Comparison of ENCODE assay signal across 23 cellular contexts in genomic region chr9:15982182-15982581, GRCh38.
DNase-seq lines count a peak whose midpoint lies in the region; ATAC-seq and TF ChIP-seq lines count a peak whose summit lies in the region.
"Had no signal": no experiment of that assay in that cellular context is flagged by ENCODE, and none has a peak within 500 bp of the region (broad histone marks: within the 10 kb centered on the region; RNA-seq: fewer than 3 reads in every experiment).

No MANE protein-coding gene starts in this region.

- no peak for TF ChIP-seq POLR2A in tibial nerve (IDR thresholded peaks at IDR 0.05)

- H4K5ac ChIP-seq in mesendoderm (ENCODE audit: low read length): no peak overlapping the region

- WGBS in mesendoderm (ENCODE audit: extremely low coverage, insufficient coverage, low lambda C conversion rate): no CpG with 5 or more reads among the region's 5 CpGs
- 42 to 48% methylated on average over 5 of the region's 5 CpGs for WGBS in tibial nerve, 2 donors

- no peak overlapping the region for H3K56ac ChIP-seq in mesendoderm (ENCODE audit: low read length)

- TF ChIP-seq CTCF in choroid plexus epithelial cell (conservative IDR thresholded peaks at IDR 0.05; ENCODE audit: low read depth, low read length): no peak
- no peak for TF ChIP-seq CTCF in tibial nerve (IDR thresholded peaks at IDR 0.05)

- H3K27ac ChIP-seq in mesendoderm (ENCODE audit: low read depth, low read length): no peak overlapping the region
- H3K27ac ChIP-seq in tibial nerve: no peak overlapping the region
- H3K27ac ChIP-seq: KMS-11 had no signal

- H3K36me3 ChIP-seq in mesendoderm (ENCODE audit: control insufficient read depth, insufficient read depth, low read length): no peaks in the 10 kb centered on the region
- no peaks in the 10 kb centered on the region for H3K36me3 ChIP-seq in tibial nerve
- H3K36me3 ChIP-seq: HAP-1 had no signal

- no peak overlapping the region for H3K18ac ChIP-seq in mesendoderm (ENCODE audit: low read length)

- H3K9ac ChIP-seq in mesendoderm (ENCODE audit: low read length): no peak overlapping the region
- H3K9ac ChIP-seq: KMS-11 had no signal

- H3K4ac ChIP-seq in mesendoderm (ENCODE audit: low read depth, low read length): no peak overlapping the region

- peak; percentile 27 for DNase-seq in ELF-1 (ENCODE audit: low read depth, low spot score)
- peak; percentile 41 for DNase-seq in M059J (ENCODE audit: low read depth)
- DNase-seq in choroid plexus epithelial cell (ENCODE audit: low read depth): peak; percentile 73
- peak; percentile 39 for DNase-seq in mesendoderm
- DNase-seq in tibial nerve (ENCODE audit: low spot score in 2 of 2): no peak
- DNase-seq in hypothalamus (lab: John Stamatoyannopoulos, UW): no peak
- no peak for DNase-seq in Right ventricle myocardium inferior (ENCODE audit: missing footprints)
- DNase-seq: C1 segment of cervical spinal cord; Caco-2; CD8-positive, alpha-beta T cell; EL; GF-D8; NCI-H1048; NCI-H2029; NCI-H345; NCI-H510A treated with DMSO at 0.1 percent for 48 hours; NCI-H774; T-helper 17 cell had no signal

- TF ChIP-seq EP300 in tibial nerve (IDR thresholded peaks at IDR 0.05): no peak

- intact Hi-C loops in Right ventricle myocardium inferior (cut with DNase I): no loop called here

- no peaks in the 10 kb centered on the region for H3K79me1 ChIP-seq in mesendoderm (ENCODE audit: low read length)

- no peaks in the 10 kb centered on the region for H3K79me2 ChIP-seq in mesendoderm (ENCODE audit: control insufficient read depth, insufficient read depth, low read length)

- H3K4me3 ChIP-seq in choroid plexus epithelial cell (ENCODE audit: low read depth, low read length): no peak overlapping the region
- no peak overlapping the region for H3K4me3 ChIP-seq in mesendoderm (ENCODE audit: low read length)
- H3K4me3 ChIP-seq in tibial nerve: no peak overlapping the region
- H3K4me3 ChIP-seq: GM23338, HAP-1 had no signal

- H4K8ac ChIP-seq in mesendoderm (ENCODE audit: low read depth, low read length): no peak overlapping the region

- ATAC-seq in Right ventricle myocardium inferior: no peak
- ATAC-seq: CD8-positive, alpha-beta T cell; GM23338; Panc1; SK-N-SH treated with all-trans-retinoic acid at 6 μM for 48 hours; T-helper 17 cell had no signal

- H3K9me3 ChIP-seq in tibial nerve: no peaks in the 10 kb centered on the region
- H3K9me3 ChIP-seq: Caco-2, HAP-1 had no signal

- H3K27me3 ChIP-seq in mesendoderm (ENCODE audit: insufficient read depth, low read length, poor library complexity) (no peaks in the 10 kb centered on the region), tibial nerve (no peaks in the 10 kb centered on the region)

- no peaks in the 10 kb centered on the region for H3K4me1 ChIP-seq in mesendoderm (ENCODE audit: control insufficient read depth, low read depth, low read length)
- H3K4me1 ChIP-seq in tibial nerve: no peaks in the 10 kb centered on the region
- H3K4me1 ChIP-seq: Caco-2, HAP-1 had no signal

- no peak overlapping the region for H2AK5ac ChIP-seq in mesendoderm (ENCODE audit: low read length)

- H2BK5ac ChIP-seq in mesendoderm (ENCODE audit: low read length): no peak overlapping the region

- no peak overlapping the region for H3K4me2 ChIP-seq in mesendoderm (ENCODE audit: low read length)
- H3K4me2 ChIP-seq: GM23338, KMS-11 had no signal

- H2BK120ac ChIP-seq in mesendoderm (ENCODE audit: low read depth, low read length): no peak overlapping the region

- no peak overlapping the region for H3K23ac ChIP-seq in mesendoderm (ENCODE audit: low read length)

- no peak overlapping the region for H2BK15ac ChIP-seq in mesendoderm (replicated peaks; ENCODE audit: low read depth)

Comparison
In these comparisons a context has a peak if more than half of its experiments do, and no peak if none do; other contexts are left out.
1. DNase-seq: peak in ELF-1 (single experiment), M059J (single experiment), choroid plexus epithelial cell (single experiment) and mesendoderm (single experiment); none in tibial nerve (0 of 2), hypothalamus (0 of 51) and Right ventricle myocardium inferior (single experiment).